In the genomic region with DNA sequence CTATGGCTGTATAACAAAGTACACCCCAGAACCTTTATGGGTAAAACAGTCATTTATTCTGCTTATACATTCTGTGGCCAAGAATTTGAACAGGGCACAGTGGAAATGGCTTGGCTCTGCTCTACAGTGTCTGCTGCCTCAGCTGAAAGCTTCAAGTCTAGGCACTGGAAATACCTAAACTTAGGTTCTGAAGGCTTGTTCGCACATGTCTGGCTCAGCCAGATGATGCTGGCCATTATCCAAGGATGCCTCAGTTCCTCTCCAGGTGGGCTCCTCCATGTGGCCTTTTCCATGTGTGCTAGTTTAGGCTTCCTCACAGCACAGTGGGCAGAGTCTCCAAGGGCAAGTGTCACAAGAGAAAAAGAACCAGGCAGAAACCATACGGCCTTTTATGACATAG, we compare ENCODE assay signal across 1 cellular context.
TF ChIP-seq lines count a peak whose summit lies in the region.

No MANE protein-coding gene starts in this region.

TF ChIP-seq in GM23338, 12 proteins besides CTCF, POLR2A, EP300 and RAD21 (continued from another document):
- TF ChIP-seq, protein P1, sequence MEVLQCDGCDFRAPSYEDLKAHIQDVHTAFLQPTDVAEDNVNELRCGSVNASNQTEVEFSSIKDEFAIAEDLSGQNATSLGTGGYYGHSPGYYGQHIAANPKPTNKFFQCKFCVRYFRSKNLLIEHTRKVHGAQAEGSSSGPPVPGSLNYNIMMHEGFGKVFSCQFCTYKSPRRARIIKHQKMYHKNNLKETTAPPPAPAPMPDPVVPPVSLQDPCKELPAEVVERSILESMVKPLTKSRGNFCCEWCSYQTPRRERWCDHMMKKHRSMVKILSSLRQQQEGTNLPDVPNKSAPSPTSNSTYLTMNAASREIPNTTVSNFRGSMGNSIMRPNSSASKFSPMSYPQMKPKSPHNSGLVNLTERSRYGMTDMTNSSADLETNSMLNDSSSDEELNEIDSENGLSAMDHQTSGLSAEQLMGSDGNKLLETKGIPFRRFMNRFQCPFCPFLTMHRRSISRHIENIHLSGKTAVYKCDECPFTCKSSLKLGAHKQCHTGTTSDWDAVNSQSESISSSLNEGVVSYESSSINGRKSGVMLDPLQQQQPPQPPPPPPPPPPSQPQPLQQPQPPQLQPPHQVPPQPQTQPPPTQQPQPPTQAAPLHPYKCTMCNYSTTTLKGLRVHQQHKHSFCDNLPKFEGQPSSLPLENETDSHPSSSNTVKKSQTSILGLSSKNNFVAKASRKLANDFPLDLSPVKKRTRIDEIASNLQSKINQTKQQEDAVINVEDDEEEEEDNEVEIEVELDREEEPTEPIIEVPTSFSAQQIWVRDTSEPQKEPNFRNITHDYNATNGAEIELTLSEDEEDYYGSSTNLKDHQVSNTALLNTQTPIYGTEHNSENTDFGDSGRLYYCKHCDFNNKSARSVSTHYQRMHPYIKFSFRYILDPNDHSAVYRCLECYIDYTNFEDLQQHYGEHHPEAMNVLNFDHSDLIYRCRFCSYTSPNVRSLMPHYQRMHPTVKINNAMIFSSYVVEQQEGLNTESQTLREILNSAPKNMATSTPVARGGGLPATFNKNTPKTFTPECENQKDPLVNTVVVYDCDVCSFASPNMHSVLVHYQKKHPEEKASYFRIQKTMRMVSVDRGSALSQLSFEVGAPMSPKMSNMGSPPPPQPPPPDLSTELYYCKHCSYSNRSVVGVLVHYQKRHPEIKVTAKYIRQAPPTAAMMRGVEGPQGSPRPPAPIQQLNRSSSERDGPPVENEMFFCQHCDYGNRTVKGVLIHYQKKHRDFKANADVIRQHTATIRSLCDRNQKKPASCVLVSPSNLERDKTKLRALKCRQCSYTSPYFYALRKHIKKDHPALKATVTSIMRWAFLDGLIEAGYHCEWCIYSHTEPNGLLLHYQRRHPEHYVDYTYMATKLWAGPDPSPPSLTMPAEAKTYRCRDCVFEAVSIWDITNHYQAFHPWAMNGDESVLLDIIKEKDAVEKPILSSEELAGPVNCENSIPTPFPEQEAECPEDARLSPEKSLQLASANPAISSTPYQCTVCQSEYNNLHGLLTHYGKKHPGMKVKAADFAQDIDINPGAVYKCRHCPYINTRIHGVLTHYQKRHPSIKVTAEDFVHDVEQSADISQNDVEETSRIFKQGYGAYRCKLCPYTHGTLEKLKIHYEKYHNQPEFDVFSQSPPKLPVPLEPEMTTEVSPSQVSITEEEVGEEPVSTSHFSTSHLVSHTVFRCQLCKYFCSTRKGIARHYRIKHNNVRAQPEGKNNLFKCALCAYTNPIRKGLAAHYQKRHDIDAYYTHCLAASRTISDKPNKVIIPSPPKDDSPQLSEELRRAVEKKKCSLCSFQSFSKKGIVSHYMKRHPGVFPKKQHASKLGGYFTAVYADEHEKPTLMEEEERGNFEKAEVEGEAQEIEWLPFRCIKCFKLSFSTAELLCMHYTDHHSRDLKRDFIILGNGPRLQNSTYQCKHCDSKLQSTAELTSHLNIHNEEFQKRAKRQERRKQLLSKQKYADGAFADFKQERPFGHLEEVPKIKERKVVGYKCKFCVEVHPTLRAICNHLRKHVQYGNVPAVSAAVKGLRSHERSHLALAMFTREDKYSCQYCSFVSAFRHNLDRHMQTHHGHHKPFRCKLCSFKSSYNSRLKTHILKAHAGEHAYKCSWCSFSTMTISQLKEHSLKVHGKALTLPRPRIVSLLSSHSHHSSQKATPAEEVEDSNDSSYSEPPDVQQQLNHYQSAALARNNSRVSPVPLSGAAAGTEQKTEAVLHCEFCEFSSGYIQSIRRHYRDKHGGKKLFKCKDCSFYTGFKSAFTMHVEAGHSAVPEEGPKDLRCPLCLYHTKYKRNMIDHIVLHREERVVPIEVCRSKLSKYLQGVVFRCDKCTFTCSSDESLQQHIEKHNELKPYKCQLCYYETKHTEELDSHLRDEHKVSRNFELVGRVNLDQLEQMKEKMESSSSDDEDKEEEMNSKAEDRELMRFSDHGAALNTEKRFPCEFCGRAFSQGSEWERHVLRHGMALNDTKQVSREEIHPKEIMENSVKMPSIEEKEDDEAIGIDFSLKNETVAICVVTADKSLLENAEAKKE (CRISPR knock-in tag; IDR thresholded peaks at IDR 0.05), result no peak
- no peak for TF ChIP-seq ZNF331 (CRISPR knock-in tag; IDR thresholded peaks at IDR 0.05; ENCODE audit: low read depth)
